10 cellular contexts compared by ENCODE assay signal in genomic region chr2:86017901-86018896, GRCh38.
DNase-seq lines count a peak whose midpoint lies in the region; ATAC-seq, FAIRE-seq and TF ChIP-seq lines count a peak whose summit lies in the region.
"Had no signal": no experiment of that assay in that cellular context is flagged by ENCODE, and none has a peak within 500 bp of the region (broad histone marks: within the 10 kb centered on the region; RNA-seq: fewer than 3 reads in every experiment).

No MANE protein-coding gene starts in this region.

- H3K9me3 ChIP-seq in suprapubic skin: peaks cover 7% of the 10 kb centered on the region

- H3K4me1 ChIP-seq in suprapubic skin: peaks cover 5% of the 10 kb centered on the region

- peak; percentile 52 for ATAC-seq in SK-N-SH treated with all-trans-retinoic acid at 6 μM for 48 hours
- no peak for ATAC-seq in HG02852 (IDR thresholded peaks at IDR 0.05; ENCODE audit: unreplicated experiment)
- ATAC-seq in GM21786 (IDR thresholded peaks at IDR 0.05; ENCODE audit: unreplicated experiment): no peak

- TF ChIP-seq CTCF in suprapubic skin (IDR thresholded peaks at IDR 0.05): no peak

- no peaks in the 10 kb centered on the region for H3K27me3 ChIP-seq in suprapubic skin

- WGBS in suprapubic skin: 69% methylated on average over 22 of the region's 22 CpGs

- H3K4me3 ChIP-seq in suprapubic skin: no peak overlapping the region

- no peak for TF ChIP-seq EP300 in suprapubic skin (IDR thresholded peaks at IDR 0.05)

- no peak for TF ChIP-seq POLR2A in suprapubic skin (IDR thresholded peaks at IDR 0.05)
- no peak for TF ChIP-seq POLR2A in H54 (IDR thresholded peaks at IDR 0.05; ENCODE audit: low read depth, low read length)

- DNase-seq in GM18507 (ENCODE audit: extremely low spot score, insufficient read length, low read depth) (no peak), islet precursor cell (peak; percentile 78), suprapubic skin (ENCODE audit: low spot score in 2 of 2) (peak; percentile 67 to 73), H54 (ENCODE audit: insufficient read length, low spot score) (no peak)
- DNase-seq: HCEC 1CT, NCI-H748 treated with DMSO at 0.1 percent for 48 hours had no signal

- FAIRE-seq in GM18507 (lab: Jason Lieb, UNC) (peak; percentile 12), H54 (lab: Jason Lieb, UNC) (no peak)

- no peaks in the 10 kb centered on the region for H3K36me3 ChIP-seq in suprapubic skin

- no peak overlapping the region for H3K27ac ChIP-seq in suprapubic skin
- H3K27ac ChIP-seq: parathyroid adenoma had no signal

TF ChIP-seq in SK-N-SH treated with all-trans-retinoic acid at 6 μM for 48 hours, 23 proteins besides CTCF, POLR2A, EP300 and RAD21:
- TF ChIP-seq ZC3H10 (CRISPR knock-in tag; IDR thresholded peaks at IDR 0.05) (no peak), SNAI2 (CRISPR knock-in tag; IDR thresholded peaks at IDR 0.05) (no peak), ZNF8 (CRISPR knock-in tag; IDR thresholded peaks at IDR 0.05) (no peak), CSDC2 (CRISPR knock-in tag; IDR thresholded peaks at IDR 0.05) (no peak), TCF4 (CRISPR knock-in tag; IDR thresholded peaks at IDR 0.05; ENCODE audit: borderline replicate concordance) (no peak), BACH2 (CRISPR knock-in tag; IDR thresholded peaks at IDR 0.05; ENCODE audit: borderline replicate concordance) (no peak), RARB (CRISPR knock-in tag; IDR thresholded peaks at IDR 0.05) (no peak), ARNTL (CRISPR knock-in tag; IDR thresholded peaks at IDR 0.05; ENCODE audit: borderline replicate concordance, low read depth) (no peak), PPARA (CRISPR knock-in tag; IDR thresholded peaks at IDR 0.05; ENCODE audit: borderline replicate concordance) (no peak), ISL1 (CRISPR knock-in tag; IDR thresholded peaks at IDR 0.05) (no peak)
- TF ChIP-seq, protein P1, sequence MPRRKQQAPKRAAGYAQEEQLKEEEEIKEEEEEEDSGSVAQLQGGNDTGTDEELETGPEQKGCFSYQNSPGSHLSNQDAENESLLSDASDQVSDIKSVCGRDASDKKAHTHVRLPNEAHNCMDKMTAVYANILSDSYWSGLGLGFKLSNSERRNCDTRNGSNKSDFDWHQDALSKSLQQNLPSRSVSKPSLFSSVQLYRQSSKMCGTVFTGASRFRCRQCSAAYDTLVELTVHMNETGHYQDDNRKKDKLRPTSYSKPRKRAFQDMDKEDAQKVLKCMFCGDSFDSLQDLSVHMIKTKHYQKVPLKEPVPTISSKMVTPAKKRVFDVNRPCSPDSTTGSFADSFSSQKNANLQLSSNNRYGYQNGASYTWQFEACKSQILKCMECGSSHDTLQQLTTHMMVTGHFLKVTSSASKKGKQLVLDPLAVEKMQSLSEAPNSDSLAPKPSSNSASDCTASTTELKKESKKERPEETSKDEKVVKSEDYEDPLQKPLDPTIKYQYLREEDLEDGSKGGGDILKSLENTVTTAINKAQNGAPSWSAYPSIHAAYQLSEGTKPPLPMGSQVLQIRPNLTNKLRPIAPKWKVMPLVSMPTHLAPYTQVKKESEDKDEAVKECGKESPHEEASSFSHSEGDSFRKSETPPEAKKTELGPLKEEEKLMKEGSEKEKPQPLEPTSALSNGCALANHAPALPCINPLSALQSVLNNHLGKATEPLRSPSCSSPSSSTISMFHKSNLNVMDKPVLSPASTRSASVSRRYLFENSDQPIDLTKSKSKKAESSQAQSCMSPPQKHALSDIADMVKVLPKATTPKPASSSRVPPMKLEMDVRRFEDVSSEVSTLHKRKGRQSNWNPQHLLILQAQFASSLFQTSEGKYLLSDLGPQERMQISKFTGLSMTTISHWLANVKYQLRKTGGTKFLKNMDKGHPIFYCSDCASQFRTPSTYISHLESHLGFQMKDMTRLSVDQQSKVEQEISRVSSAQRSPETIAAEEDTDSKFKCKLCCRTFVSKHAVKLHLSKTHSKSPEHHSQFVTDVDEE (CRISPR knock-in tag; IDR thresholded peaks at IDR 0.05): no peak
- TF ChIP-seq, protein P2, sequence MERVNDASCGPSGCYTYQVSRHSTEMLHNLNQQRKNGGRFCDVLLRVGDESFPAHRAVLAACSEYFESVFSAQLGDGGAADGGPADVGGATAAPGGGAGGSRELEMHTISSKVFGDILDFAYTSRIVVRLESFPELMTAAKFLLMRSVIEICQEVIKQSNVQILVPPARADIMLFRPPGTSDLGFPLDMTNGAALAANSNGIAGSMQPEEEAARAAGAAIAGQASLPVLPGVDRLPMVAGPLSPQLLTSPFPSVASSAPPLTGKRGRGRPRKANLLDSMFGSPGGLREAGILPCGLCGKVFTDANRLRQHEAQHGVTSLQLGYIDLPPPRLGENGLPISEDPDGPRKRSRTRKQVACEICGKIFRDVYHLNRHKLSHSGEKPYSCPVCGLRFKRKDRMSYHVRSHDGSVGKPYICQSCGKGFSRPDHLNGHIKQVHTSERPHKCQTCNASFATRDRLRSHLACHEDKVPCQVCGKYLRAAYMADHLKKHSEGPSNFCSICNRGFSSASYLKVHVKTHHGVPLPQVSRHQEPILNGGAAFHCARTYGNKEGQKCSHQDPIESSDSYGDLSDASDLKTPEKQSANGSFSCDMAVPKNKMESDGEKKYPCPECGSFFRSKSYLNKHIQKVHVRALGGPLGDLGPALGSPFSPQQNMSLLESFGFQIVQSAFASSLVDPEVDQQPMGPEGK (CRISPR knock-in tag; IDR thresholded peaks at IDR 0.05; ENCODE audit: borderline replicate concordance): no peak

Comparison
In these comparisons a context has a peak if more than half of its experiments do, and no peak if none do; other contexts are left out.
1. DNase-seq: peak in islet precursor cell (single experiment) and suprapubic skin (2 of 2); none in GM18507 (single experiment) and H54 (single experiment).